15 cellular contexts compared by ENCODE assay signal in the genomic region with DNA sequence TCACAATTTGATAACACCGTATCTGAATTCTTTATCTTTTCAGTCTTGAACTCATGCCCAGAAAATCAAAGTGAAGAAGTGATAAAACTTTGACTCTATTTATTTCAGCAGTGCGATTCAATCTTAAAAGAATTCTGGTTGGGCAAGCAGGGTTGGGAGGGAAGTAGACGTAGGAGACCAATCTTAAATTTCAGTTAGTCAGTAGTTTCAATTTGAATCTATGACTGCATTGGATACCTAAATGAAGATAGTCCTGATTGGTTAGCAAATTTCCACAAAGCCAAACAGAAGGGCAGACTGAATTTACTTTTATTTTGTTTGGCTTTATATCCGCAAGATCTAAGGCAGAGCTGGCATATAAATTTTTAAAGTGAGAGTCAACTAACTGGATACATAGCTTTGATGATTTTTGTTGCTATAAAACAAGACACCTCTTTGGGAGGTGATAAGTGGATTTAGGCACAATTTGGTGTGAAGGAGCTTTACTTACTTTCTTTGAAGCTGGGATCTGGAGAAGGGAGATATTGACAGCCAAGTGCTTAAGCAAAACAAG. TPM values are rescaled to one million over a fixed set of nuclear protein-coding genes. Genes with fewer than 3 reads are reported as not detected.
DNase-seq lines count a peak whose midpoint lies in the region; ATAC-seq and TF ChIP-seq lines count a peak whose summit lies in the region.
"Had no signal": no experiment of that assay in that cellular context is flagged by ENCODE, and none has a peak within 500 bp of the region (broad histone marks: within the 10 kb centered on the region; RNA-seq: fewer than 3 reads in every experiment).

No MANE protein-coding gene starts in this region.

- H3K36me3 Mint-ChIP-seq in nephron progenitor cell (ENCODE audit: low read depth): peaks cover 4% of the 10 kb centered on the region

- no peaks in the 10 kb centered on the region for H3K9me3 ChIP-seq in uterus

- H3K36me3 ChIP-seq in uterus: no peaks in the 10 kb centered on the region

- DNase-seq in NCI-H82 treated with DMSO at 0.1 percent for 48 hours (lab: John Stamatoyannopoulos, UW; ENCODE audit: unreplicated experiment): peak; percentile 47
- no peak for DNase-seq in NCI-H82 (lab: John Stamatoyannopoulos, UW)
- DNase-seq in left ventricle myocardium superior: no peak
- DNase-seq in nephron progenitor cell: no peak
- DNase-seq in uterus: peak in 1 of 2 donors; percentile 58
- DNase-seq in stimulated activated naive CD8-positive, alpha-beta T cell treated with anti-CD3 and anti-CD28 coated beads, Interleukin-15, amount 100 ng/mL, for 72 hours: no peak
- no peak for DNase-seq in D341Med (ENCODE audit: low spot score)
- no peak for DNase-seq in head of caudate nucleus
- DNase-seq: 8988T; activated CD4-positive, alpha-beta T cell treated with anti-CD3 and anti-CD28 coated beads, Interleukin-2, amount 10 ng/mL, durations not matched to agents 7 days and 5 days; Calu3; midbrain; MV-4-11; retina had no signal

- H3K4me1 Mint-ChIP-seq in nephron progenitor cell: peaks cover 78% of the 10 kb centered on the region
- no peaks in the 10 kb centered on the region for H3K4me1 Mint-ChIP-seq in stimulated activated naive CD8-positive, alpha-beta T cell treated with anti-CD3 and anti-CD28 coated beads, Interleukin-15, amount 100 ng/mL, for 72 hours
- H3K4me1 Mint-ChIP-seq: activated CD4-positive, alpha-beta T cell treated with anti-CD3 and anti-CD28 coated beads, Interleukin-2, amount 10 ng/mL, durations not matched to agents 7 days and 5 days had no signal

- TF ChIP-seq POLR2A in uterus (IDR thresholded peaks at IDR 0.05): no peak

- H3K27me3 Mint-ChIP-seq in nephron progenitor cell (ENCODE audit: low read depth, poor library complexity): peaks cover 3% of the 10 kb centered on the region
- H3K27me3 Mint-ChIP-seq in stimulated activated naive CD8-positive, alpha-beta T cell treated with anti-CD3 and anti-CD28 coated beads, Interleukin-15, amount 100 ng/mL, for 72 hours: peaks cover 26% of the 10 kb centered on the region

- peak; percentile 13 for ATAC-seq in left ventricle myocardium superior
- ATAC-seq in stimulated activated naive CD8-positive, alpha-beta T cell treated with anti-CD3 and anti-CD28 coated beads, Interleukin-15, amount 100 ng/mL, for 72 hours: no peak

- H3K4me3 ChIP-seq in uterus: peak overlapping the region; percentile 2 to 71

- H3K9me3 Mint-ChIP-seq in nephron progenitor cell: no peaks in the 10 kb centered on the region
- H3K9me3 Mint-ChIP-seq in stimulated activated naive CD8-positive, alpha-beta T cell treated with anti-CD3 and anti-CD28 coated beads, Interleukin-15, amount 100 ng/mL, for 72 hours: peaks cover 4 to 5% of the 10 kb centered on the region in 2 donors
- H3K9me3 Mint-ChIP-seq: activated CD4-positive, alpha-beta T cell treated with anti-CD3 and anti-CD28 coated beads, Interleukin-2, amount 10 ng/mL, durations not matched to agents 7 days and 5 days; activated T-helper 1 cell treated with anti-CD3 and anti-CD28 coated beads, Interleukin-12 subunit alpha, Interleukin-12 subunit beta, Interleukin-2, Interleukin-4 antibody, amounts not matched to agents 30 ng/mL and 10 ng/mL and 1 ng/mL, durations not matched to agents 14 hours and 24 hours and 36 hours had no signal

- H3K4me1 ChIP-seq in uterus: peaks cover 0 to 6% of the 10 kb centered on the region in 2 donors

- H3K27ac ChIP-seq in uterus: peak overlapping the region; percentile 87 to 96

- intact Hi-C loops in left ventricle myocardium superior (cut with micrococcal nuclease): no loop called here
- intact Hi-C loops in uterus (cut with DNase I; ENCODE audit: low total_unique reads): no loop called here
- intact Hi-C loops in head of caudate nucleus (cut with DNase I): no loop called here

- TF ChIP-seq CTCF in nephron progenitor cell (IDR thresholded peaks at IDR 0.05) (no peak), uterus (IDR thresholded peaks at IDR 0.05) (no peak)

- no peaks in the 10 kb centered on the region for H3K27me3 ChIP-seq in uterus

- H3K27ac Mint-ChIP-seq in nephron progenitor cell: peak overlapping the region; percentile 91
- H3K27ac Mint-ChIP-seq in stimulated activated naive CD8-positive, alpha-beta T cell treated with anti-CD3 and anti-CD28 coated beads, Interleukin-15, amount 100 ng/mL, for 72 hours: no peak overlapping the region
- H3K27ac Mint-ChIP-seq: activated CD4-positive, alpha-beta T cell treated with anti-CD3 and anti-CD28 coated beads, Interleukin-2, amount 10 ng/mL, durations not matched to agents 7 days and 5 days; activated T-helper 1 cell treated with anti-CD3 and anti-CD28 coated beads, Interleukin-12 subunit alpha, Interleukin-12 subunit beta, Interleukin-2, Interleukin-4 antibody, amounts not matched to agents 30 ng/mL and 10 ng/mL and 1 ng/mL, durations not matched to agents 14 hours and 24 hours and 36 hours had no signal

- H3K4me3 Mint-ChIP-seq in nephron progenitor cell: peak overlapping the region; percentile 92
- H3K4me3 Mint-ChIP-seq in stimulated activated naive CD8-positive, alpha-beta T cell treated with anti-CD3 and anti-CD28 coated beads, Interleukin-15, amount 100 ng/mL, for 72 hours: no peak overlapping the region
- H3K4me3 Mint-ChIP-seq: activated CD4-positive, alpha-beta T cell treated with anti-CD3 and anti-CD28 coated beads, Interleukin-2, amount 10 ng/mL, durations not matched to agents 7 days and 5 days; activated T-helper 1 cell treated with anti-CD3 and anti-CD28 coated beads, Interleukin-12 subunit alpha, Interleukin-12 subunit beta, Interleukin-2, Interleukin-4 antibody, amounts not matched to agents 30 ng/mL and 10 ng/mL and 1 ng/mL, durations not matched to agents 14 hours and 24 hours and 36 hours had no signal

RNA-seq across cellular contexts. Expression of a gene that starts 2.6 kb away (rescaled TPM):
- total RNA-seq in left ventricle myocardium superior (22.0 TPM), uterus (10 to 100 TPM; 25.6 to 62.2 (median 47.7) TPM)
- total RNA-seq: activated CD4-positive, alpha-beta T cell treated with anti-CD3 and anti-CD28 coated beads, Interleukin-2, amount 10 ng/mL, durations not matched to agents 7 days and 5 days; activated T-helper 1 cell treated with anti-CD3 and anti-CD28 coated beads, Interleukin-12 subunit alpha, Interleukin-12 subunit beta, Interleukin-2, Interleukin-4 antibody, amounts not matched to agents 30 ng/mL and 10 ng/mL and 1 ng/mL, durations not matched to agents 14 hours and 24 hours and 36 hours had no signal
